Comparison of ENCODE assay signal across 23 cellular contexts in the genomic region with DNA sequence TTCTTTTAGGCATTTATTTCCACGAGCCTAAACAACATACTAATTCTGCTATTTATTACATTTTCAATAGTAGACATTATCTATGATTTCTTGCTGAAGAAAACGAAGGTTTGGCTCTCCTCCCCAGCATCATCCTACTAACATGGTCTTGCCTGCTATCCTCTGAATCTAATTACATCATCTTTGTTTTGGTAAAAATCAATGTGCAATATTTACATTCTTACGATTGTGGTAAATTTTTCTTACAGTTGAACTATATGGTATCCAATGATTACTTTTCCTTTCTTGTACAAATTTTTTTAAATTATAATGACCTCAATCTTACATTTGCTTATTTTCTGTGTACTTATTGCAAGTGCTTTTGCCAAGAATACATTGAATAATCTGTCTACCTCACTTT. TPM values are rescaled to one million over a fixed set of nuclear protein-coding genes. Genes with fewer than 3 reads are reported as not detected.
DNase-seq lines count a peak whose midpoint lies in the region; ATAC-seq, FAIRE-seq and TF ChIP-seq lines count a peak whose summit lies in the region.
"Had no signal": no experiment of that assay in that cellular context is flagged by ENCODE, and none has a peak within 500 bp of the region (broad histone marks: within the 10 kb centered on the region; RNA-seq: fewer than 3 reads in every experiment).

No MANE protein-coding gene starts in this region.

- DNase-seq in K562 (ENCODE audit: extremely low read depth in 1 of 4, low spot score in 3 of 4), result no peak
- DNase-seq in fibroblast of villous mesenchyme (ENCODE audit: low read depth), result peak; percentile 27
- no peak for DNase-seq in trophoblast cell
- DNase-seq in urothelium cell line (ENCODE audit: low spot score), result no peak
- no peak for DNase-seq in GM23338 (ENCODE audit: low spot score)
- DNase-seq: 8988T; ACHN; AML-193; BE2C; C1 segment of cervical spinal cord; Caco-2; CD4-positive, CD25-positive, alpha-beta regulatory T cell; CD8-positive, alpha-beta T cell; DMS153; DND-41; H7; HCEC 1CT had no signal

- in situ Hi-C loops in K562 (cut with MboI), result no loop called here

- H2BK120ac ChIP-seq in trophoblast cell (ENCODE audit: insufficient read depth, low read length, poor library complexity), result peak overlapping the region; percentile 72

- no peaks in the 10 kb centered on the region for H3K9me1 ChIP-seq in K562 (ENCODE audit: control insufficient read depth, insufficient read depth, low read length)

- H3K4me1 Mint-ChIP-seq in GM23338, result peaks cover 10% of the 10 kb centered on the region
- H3K4me1 Mint-ChIP-seq: CD4-positive, CD25-positive, alpha-beta regulatory T cell had no signal

- no peak overlapping the region for H2AFZ ChIP-seq in K562 (ENCODE audit: low read depth, low read length)
- no peak overlapping the region for H2AFZ ChIP-seq in trophoblast cell (ENCODE audit: insufficient read depth, low read length, poor library complexity)
- no peak overlapping the region for H2AFZ ChIP-seq in GM23338

- no peak overlapping the region for H3K4me2 ChIP-seq in K562 (ENCODE audit: insufficient read depth, low read length)
- no peak overlapping the region for H3K4me2 ChIP-seq in trophoblast cell (ENCODE audit: low read length)
- H3K4me2 ChIP-seq in GM23338, result no peak overlapping the region

- H3K79me1 ChIP-seq in trophoblast cell (ENCODE audit: low read length), result peaks cover 18% of the 10 kb centered on the region

- H3K9ac ChIP-seq in K562 (ENCODE audit: insufficient read depth in 1 of 2, low read depth in 2 of 2, low read length in 2 of 2) (no peak overlapping the region), trophoblast cell (ENCODE audit: low read length) (no peak overlapping the region)

- peak overlapping the region; percentile 56 for H3K14ac ChIP-seq in trophoblast cell (ENCODE audit: low read length)

- H3K18ac ChIP-seq in trophoblast cell (ENCODE audit: low read length), result no peak overlapping the region

- H4K8ac ChIP-seq in trophoblast cell (ENCODE audit: low read depth, low read length), result no peak overlapping the region

- no TSS peak for BruUV-seq in K562 (replicated peaks; lab: Mats Ljungman, UMichigan)

- H2BK12ac ChIP-seq in trophoblast cell (ENCODE audit: low read length), result peak overlapping the region; percentile 76

- H4K20me1 ChIP-seq in K562 (replicated peaks; ENCODE audit: control insufficient read depth, insufficient read depth, low read length), result no peaks in the 10 kb centered on the region
- H4K20me1 ChIP-seq in GM23338 (replicated peaks; ENCODE audit: insufficient read depth), result no peaks in the 10 kb centered on the region

- H3K4me1 ChIP-seq in HEK293 (ENCODE audit: control insufficient read depth, insufficient read depth, low read length) (no peaks in the 10 kb centered on the region), K562 (replicated peaks in 1 of 2; ENCODE audit: control insufficient read depth in 2 of 2, insufficient read depth in 2 of 2, low read length in 2 of 2) (no peaks in the 10 kb centered on the region), trophoblast cell (ENCODE audit: control insufficient read depth in 1 of 2, insufficient read depth in 2 of 2, low read length in 2 of 2) (peaks cover 7 to 13% of the 10 kb centered on the region in 2 experiments), GM23338 (ENCODE audit: insufficient read depth) (0 out of 2 replicates have a peak, but pooled peaks cover under 1% of the 10 kb centered on the region)

- no peak overlapping the region for H3K4me3 Mint-ChIP-seq in GM23338
- H3K4me3 Mint-ChIP-seq: CD4-positive, CD25-positive, alpha-beta regulatory T cell; CD8-positive, alpha-beta T cell had no signal

- H3K36me3 Mint-ChIP-seq in GM23338 (ENCODE audit: low read depth), result no peaks in the 10 kb centered on the region
- H3K36me3 Mint-ChIP-seq: CD4-positive, CD25-positive, alpha-beta regulatory T cell; CD8-positive, alpha-beta T cell had no signal

- H3K27ac Mint-ChIP-seq in GM23338, result no peak overlapping the region
- H3K27ac Mint-ChIP-seq: CD4-positive, CD25-positive, alpha-beta regulatory T cell; CD8-positive, alpha-beta T cell had no signal

- peaks cover 8 to 29% of the 10 kb centered on the region in 2 experiments; a peak in 4 of 5 replicates for H3K27me3 ChIP-seq in K562 (ENCODE audit: control insufficient read depth in 2 of 2, insufficient read depth in 2 of 2, low read length in 2 of 2)
- H3K27me3 ChIP-seq in trophoblast cell (ENCODE audit: insufficient read depth, low read length), result no peaks in the 10 kb centered on the region
- H3K27me3 ChIP-seq in GM23338 (ENCODE audit: insufficient read depth), result no peaks in the 10 kb centered on the region

- H3K27ac ChIP-seq in HEK293 (ENCODE audit: extremely low read depth, low read depth, low read length) (no peak overlapping the region), K562 (ENCODE audit: extremely low read depth, low read depth, low read length) (no peak overlapping the region), trophoblast cell (ENCODE audit: low read depth, low read length) (no peak overlapping the region), GM23338 (ENCODE audit: low read depth) (no peak overlapping the region)

- peaks cover 8% of the 10 kb centered on the region for H3K27me3 Mint-ChIP-seq in GM23338 (ENCODE audit: insufficient read depth, low read depth, poor library complexity)
- H3K27me3 Mint-ChIP-seq: CD4-positive, CD25-positive, alpha-beta regulatory T cell had no signal

- H3K79me2 ChIP-seq in K562 (ENCODE audit: control insufficient read depth, insufficient read depth, low read length), result no peaks in the 10 kb centered on the region
- no peaks in the 10 kb centered on the region for H3K79me2 ChIP-seq in trophoblast cell (ENCODE audit: control insufficient read depth, insufficient read depth, low read length, poor library complexity)
- no peaks in the 10 kb centered on the region for H3K79me2 ChIP-seq in GM23338 (replicated peaks; ENCODE audit: insufficient read depth)

- H4K12ac ChIP-seq in trophoblast cell (ENCODE audit: low read depth, low read length), result no peak overlapping the region

- no peak overlapping the region for H2BK5ac ChIP-seq in trophoblast cell (ENCODE audit: low read depth, low read length, poor library complexity)

- no peaks in the 10 kb centered on the region; the same call in 2 of the 3 replicates for H3K9me3 Mint-ChIP-seq in GM23338
- H3K9me3 Mint-ChIP-seq: CD4-positive, CD25-positive, alpha-beta regulatory T cell; CD8-positive, alpha-beta T cell had no signal

- no peak overlapping the region for H3K4me3 ChIP-seq in HEK293 (ENCODE audit: low read depth, low read length)
- no peak overlapping the region for H3K4me3 ChIP-seq in K562
- no peak overlapping the region for H3K4me3 ChIP-seq in fibroblast of villous mesenchyme (ENCODE audit: low read depth, low read length)
- no peak overlapping the region for H3K4me3 ChIP-seq in trophoblast cell (ENCODE audit: low read depth, low read length)
- H3K4me3 ChIP-seq in GM23338, result no peak overlapping the region
- H3K4me3 ChIP-seq: A549 had no signal

- no peak for TF ChIP-seq RAD21 in K562 (CRISPR knock-in tag; conservative IDR thresholded peaks at IDR 0.05 in 1 of 2, IDR thresholded peaks at IDR 0.05 in 1 of 2)

- WGBS in K562 (ENCODE audit: insufficient coverage, low coverage, missing lambda C conversion rate), result 0% methylated on average over 3 of the region's 3 CpGs
- WGBS in trophoblast cell (ENCODE audit: extremely low coverage, insufficient coverage, insufficient read length), result no CpG with 5 or more reads among the region's 3 CpGs

- CTCF ChIA-PET in HEK293 (lab: Yijun Ruan, JAX) (no interaction called here), K562 (lab: Yijun Ruan, JAX; ENCODE audit: low intra/inter-chr PET ratio) (no interaction called here)

- peak overlapping the region; percentile 79 for H2AK5ac ChIP-seq in trophoblast cell (ENCODE audit: low read length)

- FAIRE-seq in K562 (lab: Jason Lieb, UNC) (no peak), urothelium cell line (lab: Jason Lieb, UNC) (no peak)
- FAIRE-seq: A549, G401.6, GM18507, H1 had no signal

- intact Hi-C loops in K562 (cut with micrococcal nuclease), result no loop called here

- no peaks in the 10 kb centered on the region for H3K36me3 ChIP-seq in HEK293 (ENCODE audit: control insufficient read depth in 2 of 2, insufficient read depth in 1 of 2, low read length in 2 of 2)
- H3K36me3 ChIP-seq in K562 (ENCODE audit: control insufficient read depth, insufficient read depth, low read length), result no peaks in the 10 kb centered on the region
- no peaks in the 10 kb centered on the region for H3K36me3 ChIP-seq in trophoblast cell (ENCODE audit: control insufficient read depth in 1 of 2, insufficient read depth in 2 of 2, low read length in 2 of 2)
- no peaks in the 10 kb centered on the region for H3K36me3 ChIP-seq in GM23338 (ENCODE audit: insufficient read depth)
- H3K36me3 ChIP-seq: BE2C had no signal

- POLR2A ChIA-PET in HEK293 (lab: Yijun Ruan, JAX), result no interaction called here
- POLR2A ChIA-PET in K562 (lab: Yijun Ruan, JAX), result no interaction called here

- H3K9me2 ChIP-seq in GM23338 (ENCODE audit: insufficient read depth), result peaks cover 5% of the 10 kb centered on the region; the same call in 1 of the 2 replicates

- no peaks in the 10 kb centered on the region for H3K9me3 ChIP-seq in HEK293 (ENCODE audit: control insufficient read depth, insufficient read depth, low read depth, low read length)
- no peaks in the 10 kb centered on the region for H3K9me3 ChIP-seq in K562 (replicated peaks; ENCODE audit: control insufficient read depth, insufficient read depth, low read depth, low read length)
- no peaks in the 10 kb centered on the region for H3K9me3 ChIP-seq in trophoblast cell (ENCODE audit: insufficient read depth, low read depth, low read length)
- H3K9me3 ChIP-seq: A549, BE2C, Caco-2 had no signal

- H3K4ac ChIP-seq in trophoblast cell (ENCODE audit: low read depth, low read length), result no peak overlapping the region

- no peak overlapping the region for H3K23ac ChIP-seq in trophoblast cell (ENCODE audit: low read length)

- no peak for TF ChIP-seq POLR2A in K562 (conservative IDR thresholded peaks at IDR 0.05)

- ATAC-seq in K562 (no peak), HG03520 (IDR thresholded peaks at IDR 0.05; ENCODE audit: unreplicated experiment) (no peak), GM23338 (no peak)
- ATAC-seq: CD8-positive, alpha-beta T cell had no signal

- H4K91ac ChIP-seq in trophoblast cell (ENCODE audit: low read depth, low read length), result peak overlapping the region; percentile 68

- no peaks in the 10 kb centered on the region for H3F3A ChIP-seq in GM23338 (replicated peaks; ENCODE audit: low read depth)

- TF ChIP-seq CTCF in HEK293 (tag by site-specific recombination; IDR thresholded peaks at IDR 0.05), result no peak
- TF ChIP-seq CTCF in K562 (IDR thresholded peaks at IDR 0.05 in 2 of 3, conservative IDR thresholded peaks at IDR 0.05 in 1 of 3; ENCODE audit: insufficient read depth in 2 of 3, low read depth in 1 of 3, low read length in 3 of 3), result no peak
- no peak for TF ChIP-seq CTCF in fibroblast of villous mesenchyme (IDR thresholded peaks at IDR 0.05; ENCODE audit: insufficient read depth, low read depth, low read length)
- no peak for TF ChIP-seq CTCF in GM23338 (conservative IDR thresholded peaks at IDR 0.05; ENCODE audit: low read depth in 2 of 2)

- no peak for TF ChIP-seq EP300 in K562 (IDR thresholded peaks at IDR 0.05; ENCODE audit: low read length)

RNA-seq across cellular contexts. Expression of a gene that starts 7.0 kb away (rescaled TPM):
- total RNA-seq in K562 (2011; cell fraction: chromatin; rRNA removed; ENCODE audit: low replicate concordance), result 0.65 TPM in 1 of 2 replicates, not detected in the other
- total RNA-seq in K562 (2011; cell fraction: nucleolus; rRNA removed), result not detected in 2 replicates
- total RNA-seq in K562 (2011; cell fraction: nucleoplasm; rRNA removed), result not detected in 2 replicates
- total RNA-seq in K562 (2014; rRNA removed) (not detected in 2 replicates), K562 (2014; rRNA removed; fragmentation: Illumina TruSeq; extraction: Trizol) (not detected in 2 replicates), K562 (2015; rRNA removed; fragmentation: Illumina TruSeq; extraction: Trizol) (not detected in 2 replicates), K562 (2021) (0.40 and 0.89 TPM in 2 replicates), fibroblast of villous mesenchyme (1,676 and 3,507 TPM in 2 replicates)
- polyA plus RNA-seq in K562 (2011; rRNA removed) (not detected in 2 replicates), K562 (2014; fragmentation: Illumina TruSeq; extraction: Trizol) (not detected in 2 replicates), K562 (2014; fragmentation: Nextera tagmentation; extraction: Ambion mirVana) (not detected), K562 (2014; rRNA removed) (not detected in 2 replicates), GM23338 (2016; fragmentation: Nextera tagmentation; extraction: Ambion mirVana) (762 and 842 TPM in 2 replicates)
- 0.06 and 0.18 TPM in 2 replicates for polyA plus RNA-seq in K562 (2011; cell fraction: cytosol; rRNA removed)
- polyA plus RNA-seq in K562 (2011; cell fraction: nucleus; rRNA removed), result not detected in 2 replicates
- 0.07 TPM in 1 of 2 replicates, not detected in the other for polyA plus RNA-seq in K562 (2012)
- 0.04 TPM in 1 of 2 replicates, not detected in the other for polyA minus RNA-seq in K562 (2011; rRNA and poly(A)+ RNA removed)
- polyA minus RNA-seq in K562 (2011; cell fraction: cytosol; rRNA and poly(A)+ RNA removed), result 4.7 TPM in 1 of 2 replicates, not detected in the other
- polyA minus RNA-seq in K562 (2011; cell fraction: nucleus; rRNA and poly(A)+ RNA removed), result 0.40 TPM in 1 of 2 replicates, not detected in the other
- polyA plus RNA-seq in trophoblast cell (2013), result 510 and 518 TPM in 2 replicates
- 132 and 133 TPM in 2 replicates for total RNA-seq in GM23338 (2014; rRNA removed; shearing (Covaris generic))
- total RNA-seq: CD8-positive, alpha-beta T cell had no signal

Comparison
In these comparisons a context has a peak if more than half of its experiments do, and no peak if none do; other contexts are left out.
1. RNA of a gene that starts 7.0 kb away (total RNA-seq): 1,676 to 3,507 TPM in fibroblast of villous mesenchyme and 132 to 133 TPM in GM23338; 0.40 to 0.89 TPM in K562; every median in the first group is over 10 times any median in the second.